Comparison of ENCODE assay signal across 12 cellular contexts in the genomic region with DNA sequence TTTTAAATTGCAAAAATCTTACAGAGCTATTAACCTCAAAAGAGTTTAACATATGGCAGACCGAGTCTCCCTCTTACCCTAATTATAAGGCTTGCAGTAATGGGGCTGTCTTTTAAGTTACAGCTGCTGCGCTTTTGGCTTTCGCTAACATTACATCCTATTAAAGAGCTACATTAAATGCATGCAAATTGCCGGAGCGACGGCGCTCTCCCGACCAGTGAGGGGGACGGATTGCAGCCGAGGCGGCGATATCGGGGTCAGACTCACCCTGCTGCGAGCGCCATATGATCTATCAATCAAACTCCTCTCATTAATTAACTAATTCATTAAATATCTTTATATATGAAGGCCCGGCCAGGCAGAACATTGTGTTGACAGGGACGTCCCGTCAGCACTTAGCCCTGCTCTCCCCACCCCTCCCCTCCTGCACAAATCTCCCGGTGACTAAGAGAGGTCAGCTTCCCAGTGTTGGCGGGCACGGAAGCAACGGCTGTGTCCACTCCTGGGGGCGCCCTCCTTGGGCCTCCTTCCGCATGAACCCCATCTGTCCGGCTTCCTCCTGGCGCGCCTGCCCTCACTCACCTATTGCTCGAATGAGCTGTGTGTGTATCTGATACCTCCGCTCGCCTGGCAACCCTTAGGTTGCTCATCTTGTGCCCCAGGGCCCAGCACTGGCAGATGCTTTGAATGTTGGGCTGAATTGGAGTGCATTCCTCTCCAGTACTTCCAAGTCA.
DNase-seq lines count a peak whose midpoint lies in the region; ATAC-seq and TF ChIP-seq lines count a peak whose summit lies in the region.
"Had no signal": no experiment of that assay in that cellular context is flagged by ENCODE, and none has a peak within 500 bp of the region (broad histone marks: within the 10 kb centered on the region; RNA-seq: fewer than 3 reads in every experiment).

No MANE protein-coding gene starts in this region.

- peaks cover 4% of the 10 kb centered on the region for H3K4me1 ChIP-seq in foreskin keratinocyte
- no peaks in the 10 kb centered on the region for H3K4me1 ChIP-seq in PC-3 (ENCODE audit: insufficient read depth, low read length)
- H3K4me1 ChIP-seq: BLaER1 had no signal

- H3K27me3 ChIP-seq in foreskin keratinocyte (no peaks in the 10 kb centered on the region), PC-3 (ENCODE audit: low read length) (no peaks in the 10 kb centered on the region)
- H3K27me3 ChIP-seq: BLaER1 had no signal

- H3K4me3 Mint-ChIP-seq in nephron = peak overlapping the region; percentile 80 to 86 (median 83)
- H3K4me3 Mint-ChIP-seq: activated CD8-positive, alpha-beta T cell treated with anti-CD3 and anti-CD28 coated beads, Interleukin-2, amount 10 ng/mL, durations not matched to agents 7 days and 5 days; activated naive CD8-positive, alpha-beta T cell treated with anti-CD3 and anti-CD28 coated beads, Interleukin-2, amount 10 ng/mL, durations not matched to agents 7 days and 5 days had no signal

- no peak overlapping the region for H3K9ac ChIP-seq in PC-3 (ENCODE audit: low read length)
- H3K9ac ChIP-seq: BLaER1 had no signal

- H2AFZ ChIP-seq in PC-3 (ENCODE audit: low read length) = no peak overlapping the region

- peak overlapping the region in 2 of 3 experiments; percentile 27 to 45 for H3K27ac Mint-ChIP-seq in nephron
- H3K27ac Mint-ChIP-seq: activated CD8-positive, alpha-beta T cell treated with anti-CD3 and anti-CD28 coated beads, Interleukin-2, amount 10 ng/mL, durations not matched to agents 7 days and 5 days; activated naive CD8-positive, alpha-beta T cell treated with anti-CD3 and anti-CD28 coated beads, Interleukin-2, amount 10 ng/mL, durations not matched to agents 7 days and 5 days had no signal

- no TSS peak for BruUV-seq in PC-3 (replicated peaks; lab: Mats Ljungman, UMichigan)

- peaks cover 2% of the 10 kb centered on the region for H3K9me3 Mint-ChIP-seq in nephron
- H3K9me3 Mint-ChIP-seq: activated naive CD8-positive, alpha-beta T cell treated with anti-CD3 and anti-CD28 coated beads, Interleukin-2, amount 10 ng/mL, durations not matched to agents 7 days and 5 days had no signal

- no peak for TF ChIP-seq CTCF in foreskin keratinocyte (conservative IDR thresholded peaks at IDR 0.05)
- no peak for TF ChIP-seq CTCF in nephron (IDR thresholded peaks at IDR 0.05; ENCODE audit: unreplicated experiment in 3 of 3)
- no peak for TF ChIP-seq CTCF in PC-3 (conservative IDR thresholded peaks at IDR 0.05; ENCODE audit: low read depth, low read length)

- H3K27ac ChIP-seq in foreskin keratinocyte (no peak overlapping the region), PC-3 (ENCODE audit: low read length) (no peak overlapping the region)
- H3K27ac ChIP-seq: BLaER1 had no signal

- H3K9me3 ChIP-seq in PC-3 (ENCODE audit: low read length) = peaks cover 7% of the 10 kb centered on the region; the same call in 1 of the 2 replicates

- CTCF ChIA-PET in PC-3 (lab: Charles Lee) = no interaction called here

- DNase-seq in DMS79 (lab: John Stamatoyannopoulos, UW) = peak; percentile 24
- DNase-seq in NCI-H524 (lab: John Stamatoyannopoulos, UW) = peak; percentile 60 to 89
- peak in 1 of 2 donors; percentile 67 for DNase-seq in foreskin keratinocyte
- DNase-seq in NOMO-1 treated with DMSO at 0.1 percent for 48 hours (lab: John Stamatoyannopoulos, UW; ENCODE audit: unreplicated experiment) = no peak
- no peak for DNase-seq in PC-3
- no peak for DNase-seq in activated CD4-positive, alpha-beta T cell treated with anti-CD3 and anti-CD28 coated beads, Interleukin-2, amount 50 U/mL, for 48 hours
- DNase-seq: activated CD8-positive, alpha-beta T cell treated with anti-CD3 and anti-CD28 coated beads, Interleukin-2, amount 10 ng/mL, durations not matched to agents 7 days and 5 days; NCI-H345 had no signal

- no peaks in the 10 kb centered on the region for H3K36me3 ChIP-seq in PC-3 (ENCODE audit: low read depth, low read length)
- H3K36me3 ChIP-seq: BLaER1 had no signal

- H3K4me1 Mint-ChIP-seq in nephron = peaks cover 15% of the 10 kb centered on the region
- H3K4me1 Mint-ChIP-seq: activated naive CD8-positive, alpha-beta T cell treated with anti-CD3 and anti-CD28 coated beads, Interleukin-2, amount 10 ng/mL, durations not matched to agents 7 days and 5 days had no signal

- H3K79me2 ChIP-seq in PC-3 (ENCODE audit: low read length) = no peaks in the 10 kb centered on the region

- ATAC-seq in foreskin keratinocyte = peak; percentile 86
- ATAC-seq in PC-3 = no peak
- no peak for ATAC-seq in HG03025 (IDR thresholded peaks at IDR 0.05; ENCODE audit: low FRiP score, unreplicated experiment)
- ATAC-seq: activated CD8-positive, alpha-beta T cell treated with anti-CD3 and anti-CD28 coated beads, Interleukin-2, amount 10 ng/mL, durations not matched to agents 7 days and 5 days had no signal

- H3K36me3 Mint-ChIP-seq in nephron (ENCODE audit: low read depth) = no peaks in the 10 kb centered on the region
- H3K36me3 Mint-ChIP-seq: activated naive CD8-positive, alpha-beta T cell treated with anti-CD3 and anti-CD28 coated beads, Interleukin-2, amount 10 ng/mL, durations not matched to agents 7 days and 5 days had no signal

- H3K27me3 Mint-ChIP-seq in nephron (ENCODE audit: low read depth) = peaks cover 69% of the 10 kb centered on the region

- no peak overlapping the region for H3K4me2 ChIP-seq in PC-3 (ENCODE audit: low read length)
- H3K4me2 ChIP-seq: BLaER1 had no signal

- H3K9me2 ChIP-seq in PC-3 (replicated peaks; ENCODE audit: low read length) = no peaks in the 10 kb centered on the region

- intact Hi-C loops in PC-3 (cut with micrococcal nuclease) = no loop called here

- POLR2A ChIA-PET in PC-3 (lab: Charles Lee; ENCODE audit: unreplicated experiment) = no interaction called here

- H3F3A ChIP-seq in PC-3 (ENCODE audit: low read length, unreplicated experiment) = no peaks in the 10 kb centered on the region

- no peak overlapping the region for H3K4me3 ChIP-seq in PC-3 (ENCODE audit: low read length)
- H3K4me3 ChIP-seq: BLaER1 had no signal

- no peaks in the 10 kb centered on the region for H4K20me1 ChIP-seq in PC-3 (ENCODE audit: low read length)
- H4K20me1 ChIP-seq: BLaER1 had no signal

Comparison
In these comparisons a context has a peak if more than half of its experiments do, and no peak if none do; other contexts are left out.
1. DNase-seq: peak in DMS79 (single experiment) and NCI-H524 (2 of 2); none in NOMO-1 treated with DMSO at 0.1 percent for 48 hours (single experiment), PC-3 (single experiment) and activated CD4-positive, alpha-beta T cell treated with anti-CD3 and anti-CD28 coated beads, Interleukin-2, amount 50 U/mL, for 48 hours (0 of 2).